13 cellular contexts compared by ENCODE assay signal in genomic region chr3:124084398-124084881, GRCh38. TPM values are rescaled to one million over a fixed set of nuclear protein-coding genes. Genes with fewer than 3 reads are reported as not detected.
A peak's percentile ranks its signal among the peaks of the same experiment; 100 is the strongest.
DNase-seq lines count a peak whose midpoint lies in the region; ATAC-seq and TF ChIP-seq lines count a peak whose summit lies in the region.
"Had no signal": no experiment of that assay in that cellular context is flagged by ENCODE, and none has a peak within 500 bp of the region (broad histone marks: within the 10 kb centered on the region; RNA-seq: fewer than 3 reads in every experiment).

No MANE protein-coding gene starts in this region.

- H3K27ac ChIP-seq in breast epithelium (peak overlapping the region; percentile 46 to 66), mammary epithelial cell (ENCODE audit: insufficient read depth, low read depth, low read length) (no peak overlapping the region), gastroesophageal sphincter (peak overlapping the region in 2 of 4 donors; percentile 25 to 46), tibial nerve (peak overlapping the region in 2 of 4 donors; percentile 29 to 70)

- TF ChIP-seq EP300 in gastroesophageal sphincter (IDR thresholded peaks at IDR 0.05), result no peak
- peak; percentile 53 to 79 for TF ChIP-seq EP300 in tibial nerve (IDR thresholded peaks at IDR 0.05)

- no peak overlapping the region for H2AFZ ChIP-seq in mammary epithelial cell (ENCODE audit: low read depth, low read length)

- TF ChIP-seq CTCF in breast epithelium (IDR thresholded peaks at IDR 0.05), result no peak
- TF ChIP-seq CTCF in mammary epithelial cell (conservative IDR thresholded peaks at IDR 0.05 in 1 of 2, IDR thresholded peaks at IDR 0.05 in 1 of 2; ENCODE audit: extremely low read depth in 1 of 2, insufficient read depth in 1 of 2, low read depth in 1 of 2, low read length in 2 of 2), result no peak
- no peak for TF ChIP-seq CTCF in gastroesophageal sphincter (IDR thresholded peaks at IDR 0.05)
- TF ChIP-seq CTCF in tibial nerve (IDR thresholded peaks at IDR 0.05), result no peak

- DNase-seq in breast epithelium (ENCODE audit: low spot score in 2 of 2) (no peak), mammary epithelial cell (no peak), NCI-H2171 treated with DMSO at 0.1 percent for 48 hours (lab: John Stamatoyannopoulos, UW) (peak; percentile 98), tibial nerve (ENCODE audit: low spot score in 2 of 2) (no peak), SHP77 treated with DMSO at 0.1 percent for 48 hours (lab: John Stamatoyannopoulos, UW) (no peak)
- DNase-seq: activated CD8-positive, alpha-beta memory T cell treated with anti-CD3 and anti-CD28 coated beads for 24 hours; activated naive CD8-positive, alpha-beta T cell treated with anti-CD3 and anti-CD28 coated beads, Interleukin-2, amount 50 U/mL, for 24 hours; central memory CD4-positive, alpha-beta T cell; NCI-H187 treated with DMSO at 0.1 percent for 48 hours; stomach had no signal

- H3K27me3 ChIP-seq in breast epithelium (no peaks in the 10 kb centered on the region), mammary epithelial cell (ENCODE audit: insufficient read depth, low read length) (no peaks in the 10 kb centered on the region), gastroesophageal sphincter (no peaks in the 10 kb centered on the region), tibial nerve (no peaks in the 10 kb centered on the region)

- H3K4me1 ChIP-seq in breast epithelium (no peaks in the 10 kb centered on the region), mammary epithelial cell (ENCODE audit: insufficient read depth, low read length) (no peaks in the 10 kb centered on the region), gastroesophageal sphincter (peaks cover 0 to 14% (median 4%) of the 10 kb centered on the region in 3 donors), tibial nerve (peaks cover 0 to 13% (median 2%) of the 10 kb centered on the region in 4 donors)

- in situ Hi-C loops in mammary epithelial cell (cut with MboI; ENCODE audit: low sequenced_read_pairs in 2 of 2), result no loop called here

- no peaks in the 10 kb centered on the region for H3K79me2 ChIP-seq in mammary epithelial cell (ENCODE audit: insufficient read depth, low read length)

- WGBS in mammary epithelial cell (ENCODE audit: low coverage, missing lambda C conversion rate), result 28% methylated on average over 2 of the region's 2 CpGs
- WGBS in gastroesophageal sphincter (ENCODE audit: low coverage in 1 of 2), 2 donors, result 8 to 13% methylated on average over 1 to 2 of the region's 2 CpGs
- 28 to 41% methylated on average over 2 of the region's 2 CpGs for WGBS in tibial nerve, 2 donors

- no peaks in the 10 kb centered on the region for H3K9me3 ChIP-seq in breast epithelium
- no peaks in the 10 kb centered on the region for H3K9me3 ChIP-seq in mammary epithelial cell (replicated peaks; ENCODE audit: insufficient read depth, low read length)
- H3K9me3 ChIP-seq in gastroesophageal sphincter, result no peaks in the 10 kb centered on the region
- H3K9me3 ChIP-seq in tibial nerve, result no peaks in the 10 kb centered on the region
- H3K9me3 ChIP-seq: stomach had no signal

- H3K4me2 ChIP-seq in mammary epithelial cell (ENCODE audit: insufficient read depth, low read depth, low read length), result no peak overlapping the region

- dilution Hi-C loops in mammary epithelial cell (cut with HindIII; ENCODE audit: low sequenced_read_pairs), result no loop called here

- H4K20me1 ChIP-seq in mammary epithelial cell (ENCODE audit: insufficient read depth, low read length), result no peaks in the 10 kb centered on the region

- ATAC-seq in gastroesophageal sphincter (peak; percentile 31), HG03159 (IDR thresholded peaks at IDR 0.05; ENCODE audit: unreplicated experiment) (no peak), HG02678 (IDR thresholded peaks at IDR 0.05; ENCODE audit: unreplicated experiment) (no peak)
- ATAC-seq: activated naive CD8-positive, alpha-beta T cell treated with anti-CD3 and anti-CD28 coated beads, Interleukin-2, amount 50 U/mL, for 24 hours had no signal

- TF ChIP-seq POLR2A in breast epithelium (IDR thresholded peaks at IDR 0.05), result no peak
- TF ChIP-seq POLR2A in gastroesophageal sphincter (IDR thresholded peaks at IDR 0.05), result no peak
- no peak for TF ChIP-seq POLR2A in tibial nerve (IDR thresholded peaks at IDR 0.05)

- intact Hi-C loops in breast epithelium (cut with DNase I; ENCODE audit: low total_unique reads) (no loop called here), mammary epithelial cell (cut with micrococcal nuclease) (no loop called here)

- H3K9ac ChIP-seq in mammary epithelial cell (ENCODE audit: insufficient read depth, low read length), result no peak overlapping the region

- CTCF ChIA-PET in mammary epithelial cell (lab: Charles Lee; ENCODE audit: low non-redundant PET), result no interaction called here

- H3K4me3 ChIP-seq in breast epithelium (no peak overlapping the region), mammary epithelial cell (replicated peaks in 1 of 3; ENCODE audit: insufficient read depth in 1 of 3, low read depth in 2 of 3, low read length in 3 of 3) (no peak overlapping the region), gastroesophageal sphincter (no peak overlapping the region), tibial nerve (no peak overlapping the region)
- H3K4me3 ChIP-seq: stomach had no signal

- H3K36me3 ChIP-seq in breast epithelium (no peaks in the 10 kb centered on the region), mammary epithelial cell (ENCODE audit: insufficient read depth, low read length) (no peaks in the 10 kb centered on the region), gastroesophageal sphincter (no peaks in the 10 kb centered on the region), tibial nerve (no peaks in the 10 kb centered on the region)
- H3K36me3 ChIP-seq: stomach had no signal

- no TSS peak for BruUV-seq in mammary epithelial cell (replicated peaks; lab: Mats Ljungman, UMichigan)

RNA-seq across cellular contexts. Expression of gene KALRN, which starts 51.3 kb away (rescaled TPM):
- total RNA-seq in breast epithelium, result 10 to 100 TPM; 36.3 to 82.3 (median 47.3) TPM
- 1 to 10 TPM; 1.4 to 4.3 TPM for total RNA-seq in mammary epithelial cell
- polyA plus RNA-seq in mammary epithelial cell, result 0.76 TPM
- not detected for polyA minus RNA-seq in mammary epithelial cell
- total RNA-seq in gastroesophageal sphincter, result 10 to 100 TPM; 31.2 to 65.2 (median 63.8) TPM
- 10 to 100 TPM; 19.2 to 97.7 (median 49.4) TPM for total RNA-seq in tibial nerve
